1 cellular context compared by ENCODE assay signal in genomic region chr17:1809815-1810214, GRCh38.
TF ChIP-seq lines count a peak whose summit lies in the region.

No MANE protein-coding gene starts in this region.

TF ChIP-seq in HepG2, 621 proteins besides CTCF, POLR2A, EP300 and RAD21:
- 0 out of 2 replicates have a peak, but pooled peaks have one; percentile 0 for TF ChIP-seq MTERF4 (CRISPR knock-in tag; IDR thresholded peaks at IDR 0.05)
- peak; percentile 89 for TF ChIP-seq ZNF121 (CRISPR knock-in tag; IDR thresholded peaks at IDR 0.05)
